33 cellular contexts compared by ENCODE assay signal in genomic region chr9:37538099-37538498, GRCh38.
"Had no signal": no experiment of that assay in that cellular context is flagged by ENCODE, and none has a peak within 500 bp of the region (broad histone marks: within the 10 kb centered on the region; RNA-seq: fewer than 3 reads in every experiment).

No MANE protein-coding gene starts in this region.

- H2AFZ ChIP-seq: PC-9 had no signal

- H3K9ac ChIP-seq: KMS-11 had no signal

- ATAC-seq: Panc1, Right ventricle myocardium inferior, SK-N-SH treated with all-trans-retinoic acid at 6 μM for 48 hours had no signal

- H3K4me3 ChIP-seq: PC-9, SJCRH30, SK-N-MC had no signal

- H3K4me2 ChIP-seq: KMS-11, PC-9 had no signal

- H3K4me1 ChIP-seq: SJCRH30 had no signal

- DNase-seq: Karpas-422, KBM-7, MM.1S, MV-4-11, NCI-H1092, NCI-H1105, NCI-H1417 treated with DMSO at 0.1 percent for 48 hours, NCI-H1436 treated with DMSO at 0.1 percent for 48 hours, NCI-H1694, NCI-H187, NCI-H1930, NCI-H2029 treated with DMSO at 0.1 percent for 48 hours, NCI-H2081 treated with DMSO at 0.1 percent for 48 hours, NCI-H2107, NCI-H2171, NCI-H226, NCI-H446 treated with DMSO at 0.1 percent for 48 hours, NCI-H510A, NCI-H524, NCI-H526, NCI-H69, NCI-H748 treated with DMSO at 0.1 percent for 48 hours, NCI-H82, PC-9, SHP77, SIG-M5, SJCRH30 had no signal

- H3K27ac ChIP-seq: KMS-11, PC-9, RWPE1, SJCRH30, SK-N-MC had no signal

- H3K9me3 ChIP-seq: SJCRH30 had no signal

- H3K27me3 ChIP-seq: SJCRH30 had no signal
